1 cellular context compared by ENCODE assay signal in genomic region chr1:1004780-1005697, GRCh38.
TF ChIP-seq lines count a peak whose summit lies in the region.

No MANE protein-coding gene starts in this region.

TF ChIP-seq in Ishikawa, 13 proteins besides CTCF, POLR2A, EP300 and RAD21 (continued from another document):
- TF ChIP-seq, protein P1, sequence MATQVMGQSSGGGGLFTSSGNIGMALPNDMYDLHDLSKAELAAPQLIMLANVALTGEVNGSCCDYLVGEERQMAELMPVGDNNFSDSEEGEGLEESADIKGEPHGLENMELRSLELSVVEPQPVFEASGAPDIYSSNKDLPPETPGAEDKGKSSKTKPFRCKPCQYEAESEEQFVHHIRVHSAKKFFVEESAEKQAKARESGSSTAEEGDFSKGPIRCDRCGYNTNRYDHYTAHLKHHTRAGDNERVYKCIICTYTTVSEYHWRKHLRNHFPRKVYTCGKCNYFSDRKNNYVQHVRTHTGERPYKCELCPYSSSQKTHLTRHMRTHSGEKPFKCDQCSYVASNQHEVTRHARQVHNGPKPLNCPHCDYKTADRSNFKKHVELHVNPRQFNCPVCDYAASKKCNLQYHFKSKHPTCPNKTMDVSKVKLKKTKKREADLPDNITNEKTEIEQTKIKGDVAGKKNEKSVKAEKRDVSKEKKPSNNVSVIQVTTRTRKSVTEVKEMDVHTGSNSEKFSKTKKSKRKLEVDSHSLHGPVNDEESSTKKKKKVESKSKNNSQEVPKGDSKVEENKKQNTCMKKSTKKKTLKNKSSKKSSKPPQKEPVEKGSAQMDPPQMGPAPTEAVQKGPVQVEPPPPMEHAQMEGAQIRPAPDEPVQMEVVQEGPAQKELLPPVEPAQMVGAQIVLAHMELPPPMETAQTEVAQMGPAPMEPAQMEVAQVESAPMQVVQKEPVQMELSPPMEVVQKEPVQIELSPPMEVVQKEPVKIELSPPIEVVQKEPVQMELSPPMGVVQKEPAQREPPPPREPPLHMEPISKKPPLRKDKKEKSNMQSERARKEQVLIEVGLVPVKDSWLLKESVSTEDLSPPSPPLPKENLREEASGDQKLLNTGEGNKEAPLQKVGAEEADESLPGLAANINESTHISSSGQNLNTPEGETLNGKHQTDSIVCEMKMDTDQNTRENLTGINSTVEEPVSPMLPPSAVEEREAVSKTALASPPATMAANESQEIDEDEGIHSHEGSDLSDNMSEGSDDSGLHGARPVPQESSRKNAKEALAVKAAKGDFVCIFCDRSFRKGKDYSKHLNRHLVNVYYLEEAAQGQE (IDR thresholded peaks at IDR 0.05; ENCODE audit: low read depth), result no peak
- TF ChIP-seq EGR1 (IDR thresholded peaks at IDR 0.05), result no peak
- TF ChIP-seq TAF1 (IDR thresholded peaks at IDR 0.05; ENCODE audit: low read depth), result no peak
- no peak for TF ChIP-seq FOXM1 (IDR thresholded peaks at IDR 0.05; ENCODE audit: borderline replicate concordance, low read depth)
- TF ChIP-seq ZBTB7A (IDR thresholded peaks at IDR 0.05; ENCODE audit: low read depth), result no peak
- peak; percentile 88 for TF ChIP-seq NFIC (IDR thresholded peaks at IDR 0.05)
- TF ChIP-seq TCF12 (IDR thresholded peaks at IDR 0.05; ENCODE audit: low read depth), result peak; percentile 53; the same call in 1 of the 2 replicates
- TF ChIP-seq MAX (IDR thresholded peaks at IDR 0.05), result peak; percentile 92
- TF ChIP-seq CEBPB (IDR thresholded peaks at IDR 0.05), result no peak
- no peak for TF ChIP-seq CREB1 (IDR thresholded peaks at IDR 0.05; ENCODE audit: low read depth)
TF ChIP-seq in Ishikawa: peak in this region for 5.
